In the genomic region with DNA sequence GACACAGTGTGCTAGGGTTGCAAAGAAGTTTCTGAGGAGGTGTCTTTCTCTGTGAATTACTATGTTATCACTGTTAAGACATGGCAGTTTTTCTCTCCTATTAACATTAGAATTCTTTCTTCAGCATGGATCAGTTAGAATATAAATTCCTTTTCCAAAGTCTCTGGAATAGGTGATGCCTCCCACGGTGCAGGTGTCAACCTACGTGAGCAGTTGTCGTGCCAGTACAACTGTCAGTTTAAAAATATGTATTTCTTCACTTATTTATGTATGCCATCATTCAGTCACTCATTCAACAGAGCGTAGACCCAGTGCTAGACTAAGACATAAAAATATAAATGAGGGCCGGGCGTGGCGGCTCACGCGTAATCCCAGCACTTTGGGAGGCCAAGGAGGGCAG, we compare ENCODE assay signal across 24 cellular contexts.
"Had no signal": no experiment of that assay in that cellular context is flagged by ENCODE, and none has a peak within 500 bp of the region (broad histone marks: within the 10 kb centered on the region; RNA-seq: fewer than 3 reads in every experiment).

No MANE protein-coding gene starts in this region.

- H3K9me3 ChIP-seq: ascending aorta, body of pancreas had no signal

- H3K4me1 ChIP-seq: ascending aorta had no signal

- H3K36me3 ChIP-seq: ascending aorta had no signal

- H3K4me3 Mint-ChIP-seq: activated B cell treated with CpG ODN at 0.5 μM for 24 hours; activated CD4-positive, alpha-beta memory T cell treated with anti-CD3 and anti-CD28 coated beads, Interleukin-2, amount 10 ng/mL, durations not matched to agents 7 days and 5 days; activated naive CD8-positive, alpha-beta T cell treated with anti-CD3 and anti-CD28 coated beads, Interleukin-2, amount 50 U/mL, for 24 hours; central memory CD8-positive, alpha-beta T cell; T-helper 1 cell treated with Interleukin-12 subunit alpha and Interleukin-12 subunit beta and Interleukin-4 antibody, amounts not matched to agents 30 μg/mL and 1 μg/mL, for 36 hours had no signal

- H3K27ac Mint-ChIP-seq: activated B cell treated with CpG ODN at 0.5 μM for 24 hours; activated CD4-positive, alpha-beta memory T cell treated with anti-CD3 and anti-CD28 coated beads, Interleukin-2, amount 10 ng/mL, durations not matched to agents 7 days and 5 days; activated naive CD4-positive, alpha-beta T cell treated with anti-CD3 and anti-CD28 coated beads, Interleukin-2, amount 50 U/mL, for 72 hours; activated naive CD8-positive, alpha-beta T cell treated with anti-CD3 and anti-CD28 coated beads, Interleukin-2, amount 50 U/mL, for 24 hours; T-helper 1 cell treated with Interleukin-12 subunit alpha and Interleukin-12 subunit beta and Interleukin-4 antibody, amounts not matched to agents 30 μg/mL and 1 μg/mL, for 36 hours had no signal

- H3K4me1 Mint-ChIP-seq: activated B cell treated with CpG ODN at 0.5 μM for 24 hours; activated CD4-positive, alpha-beta memory T cell treated with anti-CD3 and anti-CD28 coated beads, Interleukin-2, amount 10 ng/mL, durations not matched to agents 7 days and 5 days; activated naive CD8-positive, alpha-beta T cell treated with anti-CD3 and anti-CD28 coated beads, Interleukin-2, amount 50 U/mL, for 24 hours; central memory CD8-positive, alpha-beta T cell had no signal

- H3K9me3 Mint-ChIP-seq: activated CD4-positive, alpha-beta memory T cell treated with anti-CD3 and anti-CD28 coated beads, Interleukin-2, amount 10 ng/mL, durations not matched to agents 7 days and 5 days; activated naive CD4-positive, alpha-beta T cell treated with anti-CD3 and anti-CD28 coated beads, Interleukin-2, amount 50 U/mL, for 72 hours; activated naive CD8-positive, alpha-beta T cell treated with anti-CD3 and anti-CD28 coated beads, Interleukin-2, amount 50 U/mL, for 24 hours; central memory CD8-positive, alpha-beta T cell; T-helper 1 cell treated with Interleukin-12 subunit alpha and Interleukin-12 subunit beta and Interleukin-4 antibody, amounts not matched to agents 30 μg/mL and 1 μg/mL, for 36 hours had no signal

- H3K27me3 Mint-ChIP-seq: activated B cell treated with CpG ODN at 0.5 μM for 24 hours; activated CD4-positive, alpha-beta memory T cell treated with anti-CD3 and anti-CD28 coated beads, Interleukin-2, amount 10 ng/mL, durations not matched to agents 7 days and 5 days had no signal

- DNase-seq: activated B cell treated with CpG ODN at 0.5 μM for 24 hours; activated CD4-positive, alpha-beta memory T cell treated with anti-CD3 and anti-CD28 coated beads, Interleukin-2, amount 10 ng/mL, durations not matched to agents 7 days and 5 days; activated CD4-positive, alpha-beta T cell treated with anti-CD3 and anti-CD28 coated beads, Interleukin-2, amount 50 U/mL, for 1 hour; activated CD8-positive, alpha-beta memory T cell treated with anti-CD3 and anti-CD28 coated beads, Interleukin-2, amount 50 U/mL, for 4 hours; activated naive CD4-positive, alpha-beta T cell treated with Interleukin-2 at 50 U/mL for 16 hours; activated naive CD8-positive, alpha-beta T cell treated with anti-CD3 and anti-CD28 coated beads, Interleukin-2, amount 50 U/mL, for 24 hours; activated T-cell treated with anti-CD3 and anti-CD28 coated beads, Interleukin-2, amount 50 U/mL, for 1 hour; amniotic stem cell; body of pancreas; MV-4-11; NCI-H1105; NCI-H1436; NCI-H1694 treated with DMSO at 0.1 percent for 48 hours; NCI-H2029 treated with DMSO at 0.1 percent for 48 hours; NCI-H345; NCI-H510A; NCI-H526 treated with DMSO at 0.1 percent for 48 hours; NK-92 treated with Interleukin-12 subunit alpha and Interleukin-12 subunit beta, amount 100 ng/mL, for 24 hours; SHP77 treated with DMSO at 0.1 percent for 48 hours had no signal

- H3K27ac ChIP-seq: ascending aorta, body of pancreas, KMS-11 had no signal

- ATAC-seq: activated naive CD4-positive, alpha-beta T cell treated with anti-CD3 and anti-CD28 coated beads, Interleukin-2, amount 50 U/mL, for 72 hours; activated naive CD8-positive, alpha-beta T cell treated with anti-CD3 and anti-CD28 coated beads, Interleukin-2, amount 50 U/mL, for 24 hours; body of pancreas had no signal

- H3K4me3 ChIP-seq: ascending aorta, body of pancreas had no signal

- H3K27me3 ChIP-seq: ascending aorta, body of pancreas had no signal
